ENCODE assay signal across 1 cellular context in the genomic region with DNA sequence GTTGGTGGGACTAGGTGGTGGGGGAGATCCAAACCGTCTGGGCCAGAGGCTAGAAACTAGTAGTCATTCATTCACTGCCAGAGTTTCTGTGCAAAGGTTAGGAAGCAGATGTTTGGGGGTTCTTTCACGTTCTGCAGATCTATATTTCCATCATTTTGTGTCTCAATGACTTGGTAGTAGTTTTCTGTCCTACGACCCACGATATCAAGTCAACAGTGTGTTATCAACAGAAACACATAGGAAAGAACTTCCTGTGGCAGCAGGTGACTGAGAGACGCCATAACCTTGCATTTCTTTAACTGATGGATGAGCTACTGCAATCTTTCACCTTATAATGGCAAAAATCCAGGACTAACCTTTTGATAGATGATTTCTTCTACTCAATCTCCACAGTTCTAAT.
TF ChIP-seq lines count a peak whose summit lies in the region.

No MANE protein-coding gene starts in this region.

TF ChIP-seq in A549, 52 proteins besides CTCF, POLR2A, EP300 and RAD21 (continued from another document):
- TF ChIP-seq, protein P1, sequence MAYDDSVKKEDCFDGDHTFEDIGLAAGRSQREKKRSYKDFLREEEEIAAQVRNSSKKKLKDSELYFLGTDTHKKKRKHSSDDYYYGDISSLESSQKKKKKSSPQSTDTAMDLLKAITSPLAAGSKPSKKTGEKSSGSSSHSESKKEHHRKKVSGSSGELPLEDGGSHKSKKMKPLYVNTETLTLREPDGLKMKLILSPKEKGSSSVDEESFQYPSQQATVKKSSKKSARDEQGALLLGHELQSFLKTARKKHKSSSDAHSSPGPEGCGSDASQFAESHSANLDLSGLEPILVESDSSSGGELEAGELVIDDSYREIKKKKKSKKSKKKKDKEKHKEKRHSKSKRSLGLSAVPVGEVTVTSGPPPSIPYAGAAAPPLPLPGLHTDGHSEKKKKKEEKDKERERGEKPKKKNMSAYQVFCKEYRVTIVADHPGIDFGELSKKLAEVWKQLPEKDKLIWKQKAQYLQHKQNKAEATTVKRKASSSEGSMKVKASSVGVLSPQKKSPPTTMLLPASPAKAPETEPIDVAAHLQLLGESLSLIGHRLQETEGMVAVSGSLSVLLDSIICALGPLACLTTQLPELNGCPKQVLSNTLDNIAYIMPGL (CRISPR knock-in tag; IDR thresholded peaks at IDR 0.05; ENCODE audit: borderline replicate concordance): no peak
- TF ChIP-seq, protein P2, sequence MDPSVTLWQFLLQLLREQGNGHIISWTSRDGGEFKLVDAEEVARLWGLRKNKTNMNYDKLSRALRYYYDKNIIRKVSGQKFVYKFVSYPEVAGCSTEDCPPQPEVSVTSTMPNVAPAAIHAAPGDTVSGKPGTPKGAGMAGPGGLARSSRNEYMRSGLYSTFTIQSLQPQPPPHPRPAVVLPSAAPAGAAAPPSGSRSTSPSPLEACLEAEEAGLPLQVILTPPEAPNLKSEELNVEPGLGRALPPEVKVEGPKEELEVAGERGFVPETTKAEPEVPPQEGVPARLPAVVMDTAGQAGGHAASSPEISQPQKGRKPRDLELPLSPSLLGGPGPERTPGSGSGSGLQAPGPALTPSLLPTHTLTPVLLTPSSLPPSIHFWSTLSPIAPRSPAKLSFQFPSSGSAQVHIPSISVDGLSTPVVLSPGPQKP (IDR thresholded peaks at IDR 0.05; ENCODE audit: low read depth, low read length): no peak
